In genomic region chr17:245611-246010, GRCh38 we compare ENCODE assay signal across 18 cellular contexts.
A peak's percentile ranks its signal among the peaks of the same experiment; 100 is the strongest.
DNase-seq lines count a peak whose midpoint lies in the region; ATAC-seq and TF ChIP-seq lines count a peak whose summit lies in the region.
"Had no signal": no experiment of that assay in that cellular context is flagged by ENCODE, and none has a peak within 500 bp of the region (broad histone marks: within the 10 kb centered on the region; RNA-seq: fewer than 3 reads in every experiment).

No MANE protein-coding gene starts in this region.

- H3K9me3 Mint-ChIP-seq in natural killer cell treated with Interleukin-12 subunit alpha and Interleukin-12 subunit beta and Interleukin-15 and Interleukin-18, amount 100 ng/mL, for 72 hours, result no peaks in the 10 kb centered on the region
- no peaks in the 10 kb centered on the region for H3K9me3 Mint-ChIP-seq in natural killer cell

- ATAC-seq in natural killer cell treated with Interleukin-12 subunit alpha and Interleukin-12 subunit beta and Interleukin-15 and Interleukin-18, amount 100 ng/mL, for 72 hours, result no peak
- ATAC-seq in natural killer cell (no peak), left ventricle myocardium superior (no peak), sciatic nerve (no peak), GM18498 (IDR thresholded peaks at IDR 0.05; ENCODE audit: unreplicated experiment) (no peak)

- intact Hi-C loops in natural killer cell (cut with micrococcal nuclease) (no loop called here), left ventricle myocardium superior (cut with micrococcal nuclease) (no loop called here), sciatic nerve (cut with DNase I) (no loop called here)

- peaks cover 5 to 10% of the 10 kb centered on the region in 2 donors for H3K4me1 Mint-ChIP-seq in natural killer cell treated with Interleukin-12 subunit alpha and Interleukin-12 subunit beta and Interleukin-15 and Interleukin-18, amount 100 ng/mL, for 72 hours (ENCODE audit: low read depth in 2 of 2)
- peaks cover 0 to 10% of the 10 kb centered on the region in 2 donors for H3K4me1 Mint-ChIP-seq in natural killer cell

- no peaks in the 10 kb centered on the region for H3K36me3 Mint-ChIP-seq in natural killer cell treated with Interleukin-12 subunit alpha and Interleukin-12 subunit beta and Interleukin-15 and Interleukin-18, amount 100 ng/mL, for 72 hours
- H3K36me3 Mint-ChIP-seq in natural killer cell, result no peaks in the 10 kb centered on the region

- H3K27me3 Mint-ChIP-seq in natural killer cell treated with Interleukin-12 subunit alpha and Interleukin-12 subunit beta and Interleukin-15 and Interleukin-18, amount 100 ng/mL, for 72 hours, result no peaks in the 10 kb centered on the region
- H3K27me3 Mint-ChIP-seq in natural killer cell (ENCODE audit: low read depth in 2 of 2), result no peaks in the 10 kb centered on the region
- H3K27me3 Mint-ChIP-seq: CD4-positive, CD25-positive, alpha-beta regulatory T cell had no signal

- no peak for TF ChIP-seq CTCF in natural killer cell (IDR thresholded peaks at IDR 0.05)

- no peak overlapping the region for H3K27ac Mint-ChIP-seq in natural killer cell treated with Interleukin-12 subunit alpha and Interleukin-12 subunit beta and Interleukin-15 and Interleukin-18, amount 100 ng/mL, for 72 hours
- H3K27ac Mint-ChIP-seq in natural killer cell, result no peak overlapping the region
- H3K27ac Mint-ChIP-seq: HFFc6 had no signal

- no peak overlapping the region for H3K4me3 Mint-ChIP-seq in natural killer cell treated with Interleukin-12 subunit alpha and Interleukin-12 subunit beta and Interleukin-15 and Interleukin-18, amount 100 ng/mL, for 72 hours
- no peak overlapping the region for H3K4me3 Mint-ChIP-seq in natural killer cell
- H3K4me3 Mint-ChIP-seq: CD4-positive, CD25-positive, alpha-beta regulatory T cell; HFFc6 had no signal

- DNase-seq in natural killer cell treated with Interleukin-12 subunit alpha and Interleukin-12 subunit beta and Interleukin-15 and Interleukin-18, amount 100 ng/mL, for 72 hours (ENCODE audit: low spot score), result peak; percentile 55
- DNase-seq in natural killer cell (no peak), left ventricle myocardium superior (peak; percentile 13), sciatic nerve (ENCODE audit: low spot score) (peak; percentile 48), Ammon's horn (ENCODE audit: low spot score) (no peak), UCSD-AML1 (lab: John Stamatoyannopoulos, UW; ENCODE audit: unreplicated experiment) (no peak)
- DNase-seq: ACHN; AML-193; CD4-positive, CD25-positive, alpha-beta regulatory T cell; DMS53; HFFc6; NCI-H1048; NCI-H1436 treated with DMSO at 0.1 percent for 48 hours; NCI-H2029 treated with DMSO at 0.1 percent for 48 hours; NCI-H2171 treated with DMSO at 0.1 percent for 48 hours; NCI-H446 treated with DMSO at 0.1 percent for 48 hours; OCI-M1 had no signal

Comparison
In these comparisons a context has a peak if more than half of its experiments do, and no peak if none do; other contexts are left out.
1. DNase-seq: peak in natural killer cell treated with Interleukin-12 subunit alpha and Interleukin-12 subunit beta and Interleukin-15 and Interleukin-18, amount 100 ng/mL, for 72 hours (single experiment), left ventricle myocardium superior (single experiment) and sciatic nerve (single experiment); none in natural killer cell (single experiment), Ammon's horn (single experiment) and UCSD-AML1 (single experiment).